ENCODE assay signal across 8 cellular contexts in the genomic region with DNA sequence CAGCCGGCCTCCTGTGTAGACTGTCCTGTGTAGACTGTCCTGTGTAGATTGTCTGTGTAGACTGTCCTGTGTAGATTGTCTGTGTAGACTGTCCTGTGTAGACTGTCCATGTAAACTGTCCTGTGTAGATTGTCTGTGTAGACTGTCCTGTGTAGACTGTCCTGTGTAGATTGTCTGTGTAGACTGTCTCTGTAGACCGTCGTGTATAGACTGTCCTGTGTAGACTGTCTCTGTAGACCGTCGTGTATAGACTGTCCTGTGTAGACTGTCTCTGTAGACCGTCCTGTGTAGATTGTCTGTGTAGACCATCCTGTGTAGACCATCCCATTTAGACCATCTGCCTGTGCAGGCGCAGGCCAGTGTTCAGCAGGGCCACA. TPM values are rescaled to one million over a fixed set of nuclear protein-coding genes. Genes with fewer than 3 reads are reported as not detected.
DNase-seq lines count a peak whose midpoint lies in the region; ATAC-seq and TF ChIP-seq lines count a peak whose summit lies in the region.
"Not testable (repeated sequence)": the region's sequence is repeated elsewhere in the genome, so short reads cannot be mapped to it uniquely, and the experiment has no call there.

No MANE protein-coding gene starts in this region.

- CTCF ChIA-PET in AG04450 (lab: Charles Lee); T-cell (lab: Charles Lee): not testable (repeated sequence)

- not testable (repeated sequence) for H3K56ac ChIP-seq in H9 (ENCODE audit: insufficient read length, low read depth, low read length)

- not testable (repeated sequence) for H3K4me2 ChIP-seq in H9 (ENCODE audit: insufficient read depth, insufficient read length, low read length)

- H3K14ac ChIP-seq in H9 (ENCODE audit: insufficient read depth, low read length), result not testable (repeated sequence)

- not testable (repeated sequence) for H3K23me2 ChIP-seq in H9 (ENCODE audit: insufficient read length, low read depth, low read length, poor library complexity, severe bottlenecking)

- H2BK120ac ChIP-seq in H9 (ENCODE audit: low read depth, low read length, poor library complexity, severe bottlenecking), result not testable (repeated sequence)

- not testable (repeated sequence) for DNase-seq in AG04450 (ENCODE audit: low read depth, low spot score); H9; T-cell; activated T-cell treated with anti-CD3 and anti-CD28 coated beads, Interleukin-2, amount 50 U/mL, for 24 hours; ascending aorta (ENCODE audit: low spot score in 2 of 2); cardiac muscle cell (ENCODE audit: low read depth in 1 of 2, low spot score in 1 of 2)

- POLR2A ChIA-PET in AG04450 (lab: Yijun Ruan, JAX); T-cell (lab: Charles Lee): not testable (repeated sequence)

- H3K27me3 Mint-ChIP-seq in H9 (ENCODE audit: low read depth); T-cell; activated T-cell treated with anti-CD3 and anti-CD28 coated beads, Interleukin-2, amount 50 U/mL, for 24 hours: not testable (repeated sequence)

- H3K4me3 ChIP-seq in AG04450 (ENCODE audit: low read depth, low read length); ascending aorta; cardiac muscle cell; neutrophil (ENCODE audit: low read depth in 1 of 2, low read length in 1 of 2): not testable (repeated sequence)

- not testable (repeated sequence) for H4K8ac ChIP-seq in H9 (replicated peaks; ENCODE audit: insufficient read length, low read depth, low read length)

- H2AK5ac ChIP-seq in H9 (ENCODE audit: insufficient read length, low read length), result not testable (repeated sequence)

- H4K20me1 ChIP-seq in H9 (ENCODE audit: control insufficient read depth, insufficient read depth, insufficient read length), result not testable (repeated sequence)

- not testable (repeated sequence) for H3K79me2 ChIP-seq in H9 (ENCODE audit: insufficient read depth, low read length)

- H3K23ac ChIP-seq in H9 (ENCODE audit: insufficient read length, low read depth, low read length), result not testable (repeated sequence)

- not testable (repeated sequence) for H3K4me1 ChIP-seq in H9 (ENCODE audit: insufficient read depth, low read length); cardiac muscle cell (ENCODE audit: low read depth)
- peaks cover 12 to 20% of the 10 kb centered on the region in 2 donors for H3K4me1 ChIP-seq in ascending aorta
- H3K4me1 ChIP-seq in neutrophil (ENCODE audit: control insufficient read depth in 1 of 2, insufficient read depth in 1 of 2, low read depth in 1 of 2, low read length in 1 of 2), result peaks cover 16 to 19% of the 10 kb centered on the region in 2 experiments

- H3K36me3 ChIP-seq in ascending aorta (peaks cover 20 to 34% of the 10 kb centered on the region in 2 donors), neutrophil (peaks cover 71% of the 10 kb centered on the region)
- H3K36me3 ChIP-seq in cardiac muscle cell, result not testable (repeated sequence)

- peak in 2 of 4 experiments; percentile 5 to 13 for ATAC-seq in T-cell (replicated peaks in 1 of 4)

- H3T11ph ChIP-seq in H9 (ENCODE audit: low read length), result not testable (repeated sequence)

- peak overlapping the region in 2 of 3 experiments; percentile 6 to 50; a peak in 2 of 7 replicates for H3K27ac Mint-ChIP-seq in H9
- peak overlapping the region; percentile 66 to 84 for H3K27ac Mint-ChIP-seq in T-cell
- peak overlapping the region; percentile 91 for H3K27ac Mint-ChIP-seq in activated T-cell treated with anti-CD3 and anti-CD28 coated beads, Interleukin-2, amount 50 U/mL, for 24 hours

- H2AFZ ChIP-seq in H9 (ENCODE audit: low read length), result not testable (repeated sequence)

- H3K27me3 ChIP-seq in AG04450 (ENCODE audit: control insufficient read depth, insufficient read depth, low read length); H9 (ENCODE audit: insufficient read depth, low read length); ascending aorta; cardiac muscle cell; neutrophil: not testable (repeated sequence)

- H3K4me3 Mint-ChIP-seq in H9; activated T-cell treated with anti-CD3 and anti-CD28 coated beads, Interleukin-2, amount 50 U/mL, for 24 hours: not testable (repeated sequence)
- peak overlapping the region in 1 of 3 donors; percentile 55 for H3K4me3 Mint-ChIP-seq in T-cell

- H2BK15ac ChIP-seq in H9 (ENCODE audit: low read depth, low read length), result not testable (repeated sequence)

- not testable (repeated sequence) for H4K91ac ChIP-seq in H9 (ENCODE audit: insufficient read length, low read depth, low read length)

- H2BK20ac ChIP-seq in H9 (ENCODE audit: low read depth, low read length, poor library complexity, severe bottlenecking), result not testable (repeated sequence)

- not testable (repeated sequence) for H3K9me3 Mint-ChIP-seq in H9; T-cell; activated T-cell treated with anti-CD3 and anti-CD28 coated beads, Interleukin-2, amount 50 U/mL, for 24 hours

- not testable (repeated sequence) for H2BK5ac ChIP-seq in H9 (ENCODE audit: insufficient read length, low read length)

- not testable (repeated sequence) for H3K18ac ChIP-seq in H9 (ENCODE audit: insufficient read length, low read depth, low read length)

- not testable (repeated sequence) for TF ChIP-seq CTCF in AG04450 (IDR thresholded peaks at IDR 0.05; ENCODE audit: low read depth, low read length); H9 (conservative IDR thresholded peaks at IDR 0.05); ascending aorta (IDR thresholded peaks at IDR 0.05); cardiac muscle cell (IDR thresholded peaks at IDR 0.05; ENCODE audit: low read depth, low read length); neutrophil (IDR thresholded peaks at IDR 0.05)

- not testable (repeated sequence) for H3K9ac ChIP-seq in H9 (ENCODE audit: extremely low read depth, insufficient read length, low read length)

- not testable (repeated sequence) for H4K5ac ChIP-seq in H9 (ENCODE audit: insufficient read length, low read depth, low read length)

- H3K27ac ChIP-seq in AG04450 (ENCODE audit: low read depth, low read length) (peak overlapping the region; percentile 49), ascending aorta (peak overlapping the region; percentile 35 to 38), cardiac muscle cell (peak overlapping the region; percentile 39), neutrophil (peak overlapping the region; percentile 43), temporal lobe (ENCODE audit: low read depth, low read length) (peak overlapping the region; percentile 42)
- H3K27ac ChIP-seq in H9 (ENCODE audit: insufficient read length, low read depth, low read length), result not testable (repeated sequence)

- not testable (repeated sequence) for H3K4me1 Mint-ChIP-seq in H9
- H3K4me1 Mint-ChIP-seq in T-cell, result peaks cover 67 to 81% (median 76%) of the 10 kb centered on the region in 3 donors
- peaks cover 88% of the 10 kb centered on the region for H3K4me1 Mint-ChIP-seq in activated T-cell treated with anti-CD3 and anti-CD28 coated beads, Interleukin-2, amount 50 U/mL, for 24 hours (ENCODE audit: low read depth)

- not testable (repeated sequence) for H3K4ac ChIP-seq in H9 (ENCODE audit: low read depth, low read length)

- no CpG with 5 or more reads among the region's 7 CpGs for WGBS in H9 (ENCODE audit: extremely low coverage, insufficient read length, low lambda C conversion rate)

- intact Hi-C loops in ascending aorta (cut with DNase I), result not testable (repeated sequence)

- H3K9me3 ChIP-seq in AG04450 (ENCODE audit: control insufficient read depth, insufficient read depth, low read length); H9 (ENCODE audit: control insufficient read depth, low read depth, low read length); ascending aorta; cardiac muscle cell (ENCODE audit: low read depth); neutrophil: not testable (repeated sequence)

- H3K36me3 Mint-ChIP-seq in H9 (ENCODE audit: insufficient read depth in 1 of 3, low read depth in 3 of 3) (peaks cover 2 to 36% (median 21%) of the 10 kb centered on the region in 3 experiments; a peak in 6 of 7 replicates), T-cell (peaks cover 51% of the 10 kb centered on the region)
- peaks cover 98% of the 10 kb centered on the region for H3K36me3 Mint-ChIP-seq in activated T-cell treated with anti-CD3 and anti-CD28 coated beads, Interleukin-2, amount 50 U/mL, for 24 hours (ENCODE audit: low read depth)

- not testable (repeated sequence) for H3K79me1 ChIP-seq in H9 (ENCODE audit: insufficient read depth, low read depth, low read length, poor library complexity, severe bottlenecking)

- not testable (repeated sequence) for H2BK12ac ChIP-seq in H9 (ENCODE audit: insufficient read length, low read depth, low read length)

RNA-seq across cellular contexts. Expression of a gene that starts 59.3 kb away (rescaled TPM):
- polyA plus RNA-seq in AG04450 (2011; rRNA removed) (49.4 and 54.7 TPM in 2 replicates), cardiac muscle cell (19.4 and 22.7 TPM in 2 replicates)
- polyA minus RNA-seq in AG04450 (2011; rRNA and poly(A)+ RNA removed), result 46.4 and 49.5 TPM in 2 replicates
- total RNA-seq in H9 (2021) (30.8 and 30.9 TPM in 2 replicates), T-cell (10 to 100 TPM; 50.7 to 67.9 (median 55.3) TPM), ascending aorta (30.2 TPM), cardiac muscle cell (28.3 and 29.4 TPM in 2 replicates), temporal lobe (15.7 TPM)

Comparison
In these comparisons a context has a peak if more than half of its experiments do, and no peak if none do; other contexts are left out.
1. H3K27ac Mint-ChIP-seq: peak in every context shown above with its lines; median percentile 91 in activated T-cell treated with anti-CD3 and anti-CD28 coated beads, Interleukin-2, amount 50 U/mL, for 24 hours; 75 in T-cell; 28 in H9.